In the genomic region with DNA sequence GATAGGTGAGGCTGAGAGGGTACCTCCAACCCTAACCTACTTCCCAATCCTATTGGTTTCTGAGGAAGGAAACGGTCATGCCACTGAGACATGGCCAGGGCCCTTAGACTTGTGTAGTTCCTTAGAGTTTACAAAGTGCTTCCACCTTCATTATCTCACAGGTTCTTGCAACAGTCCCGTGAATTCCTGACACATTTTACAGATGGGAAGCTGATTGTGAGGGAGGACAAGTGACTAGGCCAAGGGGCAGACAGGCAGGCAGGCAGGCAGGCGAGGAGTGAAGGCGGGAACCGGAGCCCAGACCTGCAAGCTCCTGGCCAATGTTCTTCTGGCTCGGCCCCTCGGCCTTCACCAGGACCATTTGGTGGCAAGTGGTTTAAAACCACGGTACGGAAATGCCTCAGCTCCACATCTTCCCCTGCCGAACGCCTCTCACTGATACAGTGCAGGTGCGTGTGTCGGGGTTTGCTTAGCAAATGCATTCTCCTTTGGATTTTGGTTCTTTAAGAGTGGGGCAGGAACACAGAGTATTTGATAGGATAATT, we compare ENCODE assay signal across 23 cellular contexts. TPM values are rescaled to one million over a fixed set of nuclear protein-coding genes. Genes with fewer than 3 reads are reported as not detected.
A peak's percentile ranks its signal among the peaks of the same experiment; 100 is the strongest.
DNase-seq lines count a peak whose midpoint lies in the region; ATAC-seq and TF ChIP-seq lines count a peak whose summit lies in the region.
"Had no signal": no experiment of that assay in that cellular context is flagged by ENCODE, and none has a peak within 500 bp of the region (broad histone marks: within the 10 kb centered on the region; RNA-seq: fewer than 3 reads in every experiment).

No MANE protein-coding gene starts in this region.

- ATAC-seq in stimulated activated naive B cell treated with anti-CD40 and anti-IgM and Interleukin-4, amounts not matched to agents 10 μg/mL and 1 μg/mL and 100 μg/mL, for 72 hours (replicated peaks): no peak
- ATAC-seq in GM19351 (IDR thresholded peaks at IDR 0.05; ENCODE audit: unreplicated experiment): no peak
- ATAC-seq: A549, GM23338, HCT116 had no signal

- intact Hi-C loops in adrenal gland (cut with DNase I): no loop called here

- H3K4me1 ChIP-seq in neural progenitor cell (peaks cover 7% of the 10 kb centered on the region), adrenal gland (replicated peaks in 1 of 2) (no peaks in the 10 kb centered on the region)
- H3K4me1 ChIP-seq: BE2C had no signal

- H3K27ac ChIP-seq in neural progenitor cell (no peak overlapping the region), adrenal gland (no peak overlapping the region)
- H3K27ac ChIP-seq: A549; BLaER1 treated with 17β-estradiol and CSF1 and Interleukin-3, amounts not matched to agents 10 nM and 100 nM had no signal

- H3K9me3 Mint-ChIP-seq in neural progenitor cell (peaks cover 4% of the 10 kb centered on the region), osteocyte (ENCODE audit: unreplicated experiment) (peaks cover 5% of the 10 kb centered on the region)
- H3K9me3 Mint-ChIP-seq in stimulated activated naive B cell treated with anti-CD40 and anti-IgM and Interleukin-4, amounts not matched to agents 10 μg/mL and 1 μg/mL and 100 μg/mL, for 72 hours: no peaks in the 10 kb centered on the region
- H3K9me3 Mint-ChIP-seq: CD4-positive, alpha-beta T cell; CD8-positive, alpha-beta memory T cell; GM23338 had no signal

- H3K4me1 Mint-ChIP-seq in neural progenitor cell: peaks cover 33% of the 10 kb centered on the region
- peaks cover 6 to 15% of the 10 kb centered on the region in 2 donors for H3K4me1 Mint-ChIP-seq in stimulated activated naive B cell treated with anti-CD40 and anti-IgM and Interleukin-4, amounts not matched to agents 10 μg/mL and 1 μg/mL and 100 μg/mL, for 72 hours
- peaks cover 17% of the 10 kb centered on the region for H3K4me1 Mint-ChIP-seq in osteocyte (ENCODE audit: unreplicated experiment)

- no peak overlapping the region for H3K4me2 ChIP-seq in neural progenitor cell
- H3K4me2 ChIP-seq: A549, GM23338 had no signal

- peak overlapping the region; percentile 80 for H3K27ac Mint-ChIP-seq in neural progenitor cell
- peak overlapping the region; percentile 42 for H3K27ac Mint-ChIP-seq in stimulated activated naive B cell treated with anti-CD40 and anti-IgM and Interleukin-4, amounts not matched to agents 10 μg/mL and 1 μg/mL and 100 μg/mL, for 72 hours
- H3K27ac Mint-ChIP-seq in osteocyte (ENCODE audit: unreplicated experiment): no peak overlapping the region
- H3K27ac Mint-ChIP-seq: CD14-positive monocyte; CD4-positive, alpha-beta T cell; CD8-positive, alpha-beta memory T cell; GM23338; H9 had no signal

- H3K36me3 Mint-ChIP-seq in neural progenitor cell: peaks cover 2% of the 10 kb centered on the region
- no peaks in the 10 kb centered on the region for H3K36me3 Mint-ChIP-seq in stimulated activated naive B cell treated with anti-CD40 and anti-IgM and Interleukin-4, amounts not matched to agents 10 μg/mL and 1 μg/mL and 100 μg/mL, for 72 hours
- H3K36me3 Mint-ChIP-seq in osteocyte (ENCODE audit: unreplicated experiment): no peaks in the 10 kb centered on the region
- H3K36me3 Mint-ChIP-seq: CD14-positive monocyte had no signal

- no peak for TF ChIP-seq POLR2A in adrenal gland (IDR thresholded peaks at IDR 0.05)

- H3K4me3 Mint-ChIP-seq in neural progenitor cell (no peak overlapping the region), osteocyte (ENCODE audit: unreplicated experiment) (no peak overlapping the region)
- H3K4me3 Mint-ChIP-seq in stimulated activated naive B cell treated with anti-CD40 and anti-IgM and Interleukin-4, amounts not matched to agents 10 μg/mL and 1 μg/mL and 100 μg/mL, for 72 hours: no peak overlapping the region
- H3K4me3 Mint-ChIP-seq: CD14-positive monocyte; CD4-positive, alpha-beta T cell; CD8-positive, alpha-beta memory T cell; GM23338; H9 had no signal

- no peaks in the 10 kb centered on the region for H3K9me3 ChIP-seq in neural progenitor cell (ENCODE audit: low read depth)
- H3K9me3 ChIP-seq in adrenal gland (replicated peaks in 1 of 3): no peaks in the 10 kb centered on the region
- H3K9me3 ChIP-seq: A549 had no signal

- H3K27me3 ChIP-seq in neural progenitor cell (no peaks in the 10 kb centered on the region), adrenal gland (peaks cover 26% of the 10 kb centered on the region)
- H3K27me3 ChIP-seq: BE2C; BLaER1 treated with 17β-estradiol and CSF1 and Interleukin-3, amounts not matched to agents 10 nM and 100 nM had no signal

- H3K27me3 Mint-ChIP-seq in neural progenitor cell (ENCODE audit: insufficient read depth, low read depth) (no peaks in the 10 kb centered on the region), osteocyte (ENCODE audit: unreplicated experiment) (no peaks in the 10 kb centered on the region)
- H3K27me3 Mint-ChIP-seq in stimulated activated naive B cell treated with anti-CD40 and anti-IgM and Interleukin-4, amounts not matched to agents 10 μg/mL and 1 μg/mL and 100 μg/mL, for 72 hours: peaks cover 16 to 19% of the 10 kb centered on the region in 2 donors
- H3K27me3 Mint-ChIP-seq: CD4-positive, alpha-beta T cell had no signal

- no peaks in the 10 kb centered on the region for H3F3A ChIP-seq in neural progenitor cell (ENCODE audit: low read depth)

- in situ Hi-C loops in G401 (cut with HindIII; ENCODE audit: low sequenced_read_pairs): no loop called here

- 90 to 96% (median 92%) methylated on average over 13 of the region's 13 CpGs for WGBS in adrenal gland, 4 donors

- DNase-seq in G401 (ENCODE audit: low spot score) (peak; percentile 86), cerebellar cortex (ENCODE audit: low spot score) (peak; percentile 79), neural progenitor cell (ENCODE audit: low spot score) (no peak), osteocyte (ENCODE audit: extremely low spot score, unreplicated experiment) (no peak), adrenal gland (no peak)
- no peak for DNase-seq in stimulated activated naive B cell treated with anti-CD40 and anti-IgM and Interleukin-4, amounts not matched to agents 10 μg/mL and 1 μg/mL and 100 μg/mL, for 72 hours
- DNase-seq: 8988T; ACHN; AML-193; BE2C; Calu3; CD4-positive, alpha-beta T cell; CD8-positive, alpha-beta memory T cell; COR-L47; DMS53; DMS79 treated with DMSO at 0.1 percent for 48 hours; H9 had no signal

- TF ChIP-seq CTCF in neural progenitor cell (IDR thresholded peaks at IDR 0.05) (no peak), osteocyte (IDR thresholded peaks at IDR 0.05) (no peak), adrenal gland (IDR thresholded peaks at IDR 0.05) (no peak)

- H3K36me3 ChIP-seq in neural progenitor cell (no peaks in the 10 kb centered on the region), adrenal gland (replicated peaks in 1 of 2) (no peaks in the 10 kb centered on the region)
- H3K36me3 ChIP-seq: BE2C; BLaER1 treated with 17β-estradiol and CSF1 and Interleukin-3, amounts not matched to agents 10 nM and 100 nM had no signal

- H3K9ac ChIP-seq in neural progenitor cell: no peak overlapping the region
- H3K9ac ChIP-seq: BLaER1 treated with 17β-estradiol and CSF1 and Interleukin-3, amounts not matched to agents 10 nM and 100 nM had no signal

- no peaks in the 10 kb centered on the region for H4K20me1 ChIP-seq in neural progenitor cell (ENCODE audit: low read depth)
- H4K20me1 ChIP-seq: BLaER1 treated with 17β-estradiol and CSF1 and Interleukin-3, amounts not matched to agents 10 nM and 100 nM had no signal

- H3K79me2 ChIP-seq in neural progenitor cell (ENCODE audit: low read depth): no peaks in the 10 kb centered on the region

- no peak overlapping the region for H2AFZ ChIP-seq in neural progenitor cell (replicated peaks)

- H3K4me3 ChIP-seq in neural progenitor cell (no peak overlapping the region), adrenal gland (no peak overlapping the region)
- H3K4me3 ChIP-seq: A549; BLaER1 treated with 17β-estradiol and CSF1 and Interleukin-3, amounts not matched to agents 10 nM and 100 nM; GM23338 had no signal

RNA-seq across cellular contexts. Expression of a gene that starts 45.1 kb away (rescaled TPM):
- 0.74 and 3.1 TPM in 2 replicates for total RNA-seq in G401 (2014; rRNA removed; shearing (Covaris generic))
- 26.8 and 30.1 TPM in 2 replicates for total RNA-seq in neural progenitor cell (ENCODE audit: low replicate concordance)
- 23.0 and 24.2 TPM in 2 replicates for total RNA-seq in osteocyte
- 10 to 100 TPM in 4 of 8 donors, 1 to 10 TPM in 4; 7.2 to 15.1 (median 11.0) TPM for total RNA-seq in adrenal gland
- polyA plus RNA-seq in adrenal gland: 1 to 10 TPM; 4.8 to 8.4 (median 6.1) TPM

Comparison
In these comparisons a context has a peak if more than half of its experiments do, and no peak if none do; other contexts are left out.
1. DNase-seq: peak in G401 (single experiment) and cerebellar cortex (single experiment); none in neural progenitor cell (single experiment), stimulated activated naive B cell treated with anti-CD40 and anti-IgM and Interleukin-4, amounts not matched to agents 10 μg/mL and 1 μg/mL and 100 μg/mL, for 72 hours (single experiment), osteocyte (single experiment) and adrenal gland (0 of 7).